23 cellular contexts compared by ENCODE assay signal in genomic region chr14:99952453-99952852, GRCh38.
"Had no signal": no experiment of that assay in that cellular context is flagged by ENCODE, and none has a peak within 500 bp of the region (broad histone marks: within the 10 kb centered on the region; RNA-seq: fewer than 3 reads in every experiment).

No MANE protein-coding gene starts in this region.

- H3K4me1 Mint-ChIP-seq: activated B cell treated with CpG ODN at 0.5 μM for 24 hours; activated CD4-positive, alpha-beta memory T cell treated with anti-CD3 and anti-CD28 coated beads, Interleukin-2, amount 10 ng/mL, durations not matched to agents 7 days and 5 days; activated naive CD4-positive, alpha-beta T cell treated with anti-CD3 and anti-CD28 coated beads, Interleukin-2, amount 50 U/mL, for 24 hours had no signal

- H3K4me3 Mint-ChIP-seq: activated B cell treated with CpG ODN at 0.5 μM for 24 hours; activated CD4-positive, alpha-beta memory T cell treated with anti-CD3 and anti-CD28 coated beads, Interleukin-2, amount 10 ng/mL, durations not matched to agents 7 days and 5 days; activated naive CD4-positive, alpha-beta T cell treated with anti-CD3 and anti-CD28 coated beads, Interleukin-2, amount 50 U/mL, for 24 hours; activated T-helper 1 cell treated with anti-CD3 and anti-CD28 coated beads, Interleukin-12 subunit alpha, Interleukin-12 subunit beta, Interleukin-2, Interleukin-4 antibody, amounts not matched to agents 30 ng/mL and 10 ng/mL and 1 ng/mL, durations not matched to agents 14 hours and 24 hours and 36 hours had no signal

- H3K9me3 Mint-ChIP-seq: activated T-helper 1 cell treated with anti-CD3 and anti-CD28 coated beads, Interleukin-12 subunit alpha, Interleukin-12 subunit beta, Interleukin-2, Interleukin-4 antibody, amounts not matched to agents 30 ng/mL and 10 ng/mL and 1 ng/mL, durations not matched to agents 14 hours and 24 hours and 36 hours had no signal

- H3K27ac ChIP-seq: brain microvascular endothelial cell, cardiac muscle cell, colonic mucosa, KMS-11 had no signal

- DNase-seq: activated B cell treated with CpG ODN at 0.5 μM for 24 hours; activated CD4-positive, alpha-beta memory T cell treated with anti-CD3 and anti-CD28 coated beads, Interleukin-2, amount 10 ng/mL, durations not matched to agents 7 days and 5 days; activated CD4-positive, alpha-beta T cell treated with anti-CD3 and anti-CD28 coated beads, Interleukin-2, amount 50 U/mL, for 1 hour; activated effector memory CD4-positive, alpha-beta T cell treated with Interleukin-2 at 50 U/mL for 16 hours; activated naive CD4-positive, alpha-beta T cell; brain microvascular endothelial cell; colonic mucosa; MG63; MV-4-11; NCI-H1105; NCI-H1436; NCI-H1694 treated with DMSO at 0.1 percent for 48 hours; NCI-H2029 treated with DMSO at 0.1 percent for 48 hours; NCI-H345; NCI-H510A treated with DMSO at 0.1 percent for 48 hours; PC-3; SHP77 treated with DMSO at 0.1 percent for 48 hours; T-helper 2 cell; T1000 had no signal

- ATAC-seq: PC-3 had no signal

- H3K36me3 Mint-ChIP-seq: activated naive CD4-positive, alpha-beta T cell treated with anti-CD3 and anti-CD28 coated beads, Interleukin-2, amount 50 U/mL, for 24 hours had no signal

- H3K27ac Mint-ChIP-seq: activated B cell treated with CpG ODN at 0.5 μM for 24 hours; activated CD4-positive, alpha-beta memory T cell treated with anti-CD3 and anti-CD28 coated beads, Interleukin-2, amount 10 ng/mL, durations not matched to agents 7 days and 5 days had no signal
